Comparison of ENCODE assay signal across 16 cellular contexts in genomic region chrX:7746861-7747260, GRCh38.
"Had no signal": no experiment of that assay in that cellular context is flagged by ENCODE, and none has a peak within 500 bp of the region (broad histone marks: within the 10 kb centered on the region; RNA-seq: fewer than 3 reads in every experiment).

No MANE protein-coding gene starts in this region.

- DNase-seq: activated CD4-positive, alpha-beta T cell treated with anti-CD3 and anti-CD28 coated beads for 1 hour; activated CD4-positive, alpha-beta T cell treated with anti-CD3 and anti-CD28 coated beads, Interleukin-2, amount 50 U/mL, for 48 hours; activated naive CD8-positive, alpha-beta T cell treated with anti-CD3 and anti-CD28 coated beads, Interleukin-2, amount 10 ng/mL, durations not matched to agents 7 days and 5 days; activated T-cell treated with anti-CD3 and anti-CD28 coated beads, Interleukin-2, amount 50 U/mL, for 72 hours; aorta; erythroblast; kidney; nephron progenitor cell; ovary; sigmoid colon; stimulated activated CD4-positive, alpha-beta T cell treated with anti-CD3 and anti-CD28 coated beads, Interleukin-2, amount 100 ng/mL, for 48 hours; stimulated activated naive CD4-positive, alpha-beta T cell treated with Interleukin-2 at 50 U/mL for 16 hours; SW 1271; upper lobe of left lung had no signal

- H3K4me3 ChIP-seq: gastroesophageal sphincter, ovary, sigmoid colon, upper lobe of left lung had no signal

- H3K36me3 Mint-ChIP-seq: activated naive CD8-positive, alpha-beta T cell treated with anti-CD3 and anti-CD28 coated beads, Interleukin-2, amount 10 ng/mL, durations not matched to agents 7 days and 5 days had no signal

- H3K4me3 Mint-ChIP-seq: activated naive CD8-positive, alpha-beta T cell treated with anti-CD3 and anti-CD28 coated beads, Interleukin-2, amount 10 ng/mL, durations not matched to agents 7 days and 5 days; activated T-cell treated with anti-CD3 and anti-CD28 coated beads, Interleukin-2, amount 50 U/mL, for 72 hours; dendritic cell treated with granulocyte-macrophage colony-stimulating factor and Interleukin-4, amounts not matched to agents 40 ng/mL and 50 ng/mL, for 4 days; nephron progenitor cell had no signal

- H3K27ac Mint-ChIP-seq: activated naive CD8-positive, alpha-beta T cell treated with anti-CD3 and anti-CD28 coated beads, Interleukin-2, amount 10 ng/mL, durations not matched to agents 7 days and 5 days; activated T-cell treated with anti-CD3 and anti-CD28 coated beads, Interleukin-2, amount 50 U/mL, for 72 hours; dendritic cell treated with granulocyte-macrophage colony-stimulating factor and Interleukin-4, amounts not matched to agents 40 ng/mL and 50 ng/mL, for 4 days; nephron progenitor cell had no signal

- ATAC-seq: activated T-cell treated with anti-CD3 and anti-CD28 coated beads, Interleukin-2, amount 50 U/mL, for 72 hours; gastroesophageal sphincter had no signal

- H3K27me3 Mint-ChIP-seq: activated naive CD8-positive, alpha-beta T cell treated with anti-CD3 and anti-CD28 coated beads, Interleukin-2, amount 10 ng/mL, durations not matched to agents 7 days and 5 days; dendritic cell treated with granulocyte-macrophage colony-stimulating factor and Interleukin-4, amounts not matched to agents 40 ng/mL and 50 ng/mL, for 4 days had no signal

- H3K4me1 Mint-ChIP-seq: activated naive CD8-positive, alpha-beta T cell treated with anti-CD3 and anti-CD28 coated beads, Interleukin-2, amount 10 ng/mL, durations not matched to agents 7 days and 5 days; nephron progenitor cell had no signal

- H3K9me3 Mint-ChIP-seq: activated naive CD8-positive, alpha-beta T cell treated with anti-CD3 and anti-CD28 coated beads, Interleukin-2, amount 10 ng/mL, durations not matched to agents 7 days and 5 days; nephron progenitor cell had no signal
